ENCODE assay signal across 1 cellular context in genomic region chr3:186824430-186825139, GRCh38.
TF ChIP-seq lines count a peak whose summit lies in the region.

No MANE protein-coding gene starts in this region.

TF ChIP-seq in IMR-90, 13 proteins besides CTCF, POLR2A, EP300 and RAD21 (continued from another document):
- TF ChIP-seq ELK1 (IDR thresholded peaks at IDR 0.05; ENCODE audit: borderline replicate concordance, low read depth, low read length): no peak
